7 cellular contexts compared by ENCODE assay signal in the genomic region with DNA sequence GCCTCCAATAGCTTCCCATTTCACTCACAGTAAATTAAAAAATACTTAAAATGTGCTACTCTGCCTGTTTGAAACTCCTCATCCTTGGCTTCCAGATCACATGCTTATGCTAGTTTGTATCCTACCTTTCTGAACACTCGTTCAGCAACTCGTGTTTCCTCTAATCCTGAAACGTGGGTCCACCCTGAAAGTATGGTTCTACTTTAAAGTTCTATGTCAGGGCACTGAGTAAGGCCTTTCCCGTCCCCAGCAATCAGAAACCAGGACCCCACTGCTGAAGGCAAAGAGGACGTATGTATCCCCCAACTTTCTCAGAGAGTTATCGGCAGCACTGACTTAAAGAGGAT. TPM values are rescaled to one million over a fixed set of nuclear protein-coding genes. Genes with fewer than 3 reads are reported as not detected.
DNase-seq lines count a peak whose midpoint lies in the region; ATAC-seq and TF ChIP-seq lines count a peak whose summit lies in the region.

No MANE protein-coding gene starts in this region.

- H3K9me2 ChIP-seq in PC-9 (ENCODE audit: insufficient read depth): no peaks in the 10 kb centered on the region

- H2AFZ ChIP-seq in PC-9 (peak overlapping the region; percentile 92), neuron (ENCODE audit: low read depth, low read length) (peak overlapping the region; percentile 90)

- peaks cover 14% of the 10 kb centered on the region; the same call in 1 of the 2 replicates for H3F3A ChIP-seq in PC-9 (ENCODE audit: insufficient read depth, low read depth)

- ATAC-seq in GM21528 (IDR thresholded peaks at IDR 0.05; ENCODE audit: low FRiP score, unreplicated experiment) (peak; percentile 31), HG02610 (IDR thresholded peaks at IDR 0.05; ENCODE audit: unreplicated experiment) (no peak)

- H3K79me2 ChIP-seq in PC-9 (ENCODE audit: low read depth): peaks cover 37% of the 10 kb centered on the region

- intact Hi-C loops in PC-9 (cut with micrococcal nuclease; ENCODE audit: unreplicated experiment): loop anchor here (5.0 kb wide), 1 partner anchor 109 kb away; no protein-coding TSS in a partner anchor

- peak overlapping the region; percentile 99 for H3K4me2 ChIP-seq in PC-9

- H3K36me3 ChIP-seq in PC-9 (ENCODE audit: low read depth) (peaks cover 19% of the 10 kb centered on the region), neuron (ENCODE audit: insufficient read depth, low read length) (peaks cover 10% of the 10 kb centered on the region)

- DNase-seq in PC-9 (no peak), epithelial cell of esophagus (ENCODE audit: low read depth) (no peak), glomerular visceral epithelial cell (ENCODE audit: extremely low spot score) (no peak), dedifferentiated amniotic fluid mesenchymal stem cell (ENCODE audit: extremely low spot score) (no peak)

- CTCF ChIA-PET in PC-9 (lab: Charles Lee): interaction anchor here (1.1 kb wide), 1 partner anchor 613 kb away, joined by 3 read pairs; no protein-coding TSS in a partner anchor

- H3K27me3 ChIP-seq in PC-9 (ENCODE audit: insufficient read depth, low read depth) (no peaks in the 10 kb centered on the region), neuron (ENCODE audit: insufficient read depth, low read length) (no peaks in the 10 kb centered on the region)

- no peaks in the 10 kb centered on the region for H3K9me3 ChIP-seq in PC-9 (ENCODE audit: insufficient read depth, low read depth)
- H3K9me3 ChIP-seq in neuron (ENCODE audit: low read length): peaks cover 3% of the 10 kb centered on the region

- POLR2A ChIA-PET in PC-9 (lab: Charles Lee; ENCODE audit: unreplicated experiment): interaction anchor here (0.7 kb wide), 1 partner anchor 20 kb away, joined by 5 read pairs; no protein-coding TSS in a partner anchor

- no peaks in the 10 kb centered on the region for H4K20me1 ChIP-seq in PC-9 (ENCODE audit: insufficient read depth)

- H3K4me1 ChIP-seq in PC-9 (replicated peaks; ENCODE audit: insufficient read depth) (peaks cover 31% of the 10 kb centered on the region), neuron (ENCODE audit: insufficient read depth, low read length) (peaks cover 3% of the 10 kb centered on the region)

- TSS peak; percentile 95 for BruUV-seq in PC-9 (replicated peaks; lab: Mats Ljungman, UMichigan)

- no peak for TF ChIP-seq CTCF in PC-9 (conservative IDR thresholded peaks at IDR 0.05)
- TF ChIP-seq CTCF in epithelial cell of esophagus (IDR thresholded peaks at IDR 0.05; ENCODE audit: insufficient read depth, low read depth, low read length, missing control alignments): no peak

- H3K27ac ChIP-seq in PC-9: peak overlapping the region; percentile 100

- H3K4me3 ChIP-seq in PC-9 (peak overlapping the region; percentile 81), epithelial cell of esophagus (ENCODE audit: low read length) (peak overlapping the region; percentile 64), neuron (ENCODE audit: low read length) (peak overlapping the region; percentile 92)

RNA-seq across cellular contexts. Expression of a gene that starts 0.4 kb away (rescaled TPM):
- 46.0 and 52.0 TPM in 2 replicates for total RNA-seq in PC-9 (2021)

RNA-seq across cellular contexts. Expression of a gene that starts 13.6 kb away (rescaled TPM):
- 0.44 and 0.58 TPM in 2 replicates for total RNA-seq in PC-9 (2021)
